11 cellular contexts compared by ENCODE assay signal in genomic region chr16:30343491-30343820, GRCh38. TPM values are rescaled to one million over a fixed set of nuclear protein-coding genes. Genes with fewer than 3 reads are reported as not detected.
"Had no signal": no experiment of that assay in that cellular context is flagged by ENCODE, and none has a peak within 500 bp of the region (broad histone marks: within the 10 kb centered on the region; RNA-seq: fewer than 3 reads in every experiment).

No MANE protein-coding gene starts in this region.

RNA-seq across cellular contexts. Expression of gene MYL11, which starts 31.1 kb away (rescaled TPM):
- total RNA-seq: glomerular endothelial cell, mammary epithelial cell, osteoblast, right atrium auricular region, sigmoid colon, stomach, subcutaneous adipose tissue, temporal lobe, thyroid gland had no signal
- polyA plus RNA-seq: keratinocyte; naive thymus-derived CD4-positive, alpha-beta T cell; sigmoid colon had no signal

RNA-seq across cellular contexts. Expression of gene SEPTIN1, which starts 38.9 kb away (rescaled TPM):
- total RNA-seq: osteoblast had no signal
- polyA plus RNA-seq: keratinocyte had no signal
